8 cellular contexts compared by ENCODE assay signal in genomic region chr15:41332788-41333527, GRCh38. TPM values are rescaled to one million over a fixed set of nuclear protein-coding genes. Genes with fewer than 3 reads are reported as not detected.
DNase-seq lines count a peak whose midpoint lies in the region; ATAC-seq and TF ChIP-seq lines count a peak whose summit lies in the region.

A gene with protein sequence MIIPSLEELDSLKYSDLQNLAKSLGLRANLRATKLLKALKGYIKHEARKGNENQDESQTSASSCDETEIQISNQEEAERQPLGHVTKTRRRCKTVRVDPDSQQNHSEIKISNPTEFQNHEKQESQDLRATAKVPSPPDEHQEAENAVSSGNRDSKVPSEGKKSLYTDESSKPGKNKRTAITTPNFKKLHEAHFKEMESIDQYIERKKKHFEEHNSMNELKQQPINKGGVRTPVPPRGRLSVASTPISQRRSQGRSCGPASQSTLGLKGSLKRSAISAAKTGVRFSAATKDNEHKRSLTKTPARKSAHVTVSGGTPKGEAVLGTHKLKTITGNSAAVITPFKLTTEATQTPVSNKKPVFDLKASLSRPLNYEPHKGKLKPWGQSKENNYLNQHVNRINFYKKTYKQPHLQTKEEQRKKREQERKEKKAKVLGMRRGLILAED (plus strand): TSS chr15:41332881. CDS start chr15:41332958, 77 bp downstream.

- peaks cover 48% of the 10 kb centered on the region for H3K4me1 Mint-ChIP-seq in nephron progenitor cell

- peak within 1 kb of the TSS; percentile 99 for H3K9ac ChIP-seq in SK-N-MC (ENCODE audit: insufficient read length)

- H3K27me3 ChIP-seq in esophagus (ENCODE audit: control insufficient read depth in 1 of 2, insufficient read depth in 2 of 2, low read length in 2 of 2) = no peaks in the 10 kb centered on the region

- H3K9me3 Mint-ChIP-seq in nephron progenitor cell = no peaks in the 10 kb centered on the region

- H3K4me3 ChIP-seq in SK-N-MC = peak within 1 kb of the TSS; percentile 98
- peak within 1 kb of the TSS; percentile 64 to 82 for H3K4me3 ChIP-seq in esophagus (ENCODE audit: low read depth in 1 of 2, low read length in 2 of 2)

- H3K4me1 ChIP-seq in esophagus (ENCODE audit: control insufficient read depth in 2 of 2, insufficient read depth in 2 of 2, low read length in 1 of 2) = no peaks in the 10 kb centered on the region

- H3K9me3 ChIP-seq in SK-N-MC (ENCODE audit: low read depth, low read length) = no peaks in the 10 kb centered on the region
- no peaks in the 10 kb centered on the region for H3K9me3 ChIP-seq in esophagus (ENCODE audit: control insufficient read depth in 2 of 2, insufficient read depth in 1 of 2, low read depth in 1 of 2, low read length in 1 of 2)

- H3K36me3 ChIP-seq in SK-N-MC (ENCODE audit: insufficient read depth, low read length) (peaks cover 11% of the 10 kb centered on the region), esophagus (ENCODE audit: control insufficient read depth in 2 of 2, insufficient read depth in 2 of 2, low read length in 1 of 2) (no peaks in the 10 kb centered on the region)

- H3K4me3 Mint-ChIP-seq in nephron progenitor cell = peak within 1 kb of the TSS; percentile 98

- peaks cover 35% of the 10 kb centered on the region for H3K36me3 Mint-ChIP-seq in nephron progenitor cell (ENCODE audit: low read depth)

- H3K27ac ChIP-seq in SK-N-MC (peak within 1 kb of the TSS; percentile 93), esophagus (ENCODE audit: low read depth in 2 of 2, low read length in 1 of 2) (peak within 1 kb of the TSS; percentile 87 to 96)

- peak within 1 kb of the TSS; percentile 96 for H3K27ac Mint-ChIP-seq in nephron progenitor cell

- peak; percentile 82 for TF ChIP-seq POLR2A in GM19193 (IDR thresholded peaks at IDR 0.05; ENCODE audit: extremely low read depth, insufficient read depth, insufficient read length)

- 0% methylated on average over 39 of the region's 39 CpGs for WGBS in esophagus, 2 donors

- peak; percentile 72 for DNase-seq in COLO668 (lab: John Stamatoyannopoulos, UW; ENCODE audit: unreplicated experiment)
- DNase-seq in SK-N-MC (ENCODE audit: low read depth, low spot score) = no peak
- no peak for DNase-seq in nephron progenitor cell
- no peak for DNase-seq in ecto neural progenitor cell (ENCODE audit: low spot score)
- DNase-seq in activated CD8-positive, alpha-beta memory T cell treated with anti-CD3 and anti-CD28 coated beads, Interleukin-2, amount 50 U/mL, for 4 hours = no peak

- ATAC-seq in HG03354 (IDR thresholded peaks at IDR 0.05; ENCODE audit: poor library complexity, severe bottlenecking, unreplicated experiment) = peak; percentile 35

- TF ChIP-seq CTCF in nephron progenitor cell (IDR thresholded peaks at IDR 0.05) = no peak

- no peaks in the 10 kb centered on the region for H3K27me3 Mint-ChIP-seq in nephron progenitor cell (ENCODE audit: low read depth, poor library complexity)

RNA-seq across cellular contexts. Expression of the gene that starts here (rescaled TPM):
- polyA plus RNA-seq in esophagus = 10 to 100 TPM; 16.6 to 28.0 TPM
